Comparison of ENCODE assay signal across 17 cellular contexts in genomic region chr14:91232052-91232451, GRCh38. TPM values are rescaled to one million over a fixed set of nuclear protein-coding genes. Genes with fewer than 3 reads are reported as not detected.
DNase-seq lines count a peak whose midpoint lies in the region; ATAC-seq, FAIRE-seq and TF ChIP-seq lines count a peak whose summit lies in the region.
"Had no signal": no experiment of that assay in that cellular context is flagged by ENCODE, and none has a peak within 500 bp of the region (broad histone marks: within the 10 kb centered on the region; RNA-seq: fewer than 3 reads in every experiment).

No MANE protein-coding gene starts in this region.

- no peaks in the 10 kb centered on the region for H3K9me3 ChIP-seq in small intestine (ENCODE audit: control insufficient read depth, low read depth)
- H3K9me3 ChIP-seq: A549, vagina had no signal

- no peaks in the 10 kb centered on the region for H3K27me3 ChIP-seq in small intestine (ENCODE audit: control insufficient read depth in 2 of 2, insufficient read depth in 2 of 2, low read length in 2 of 2)
- H3K27me3 ChIP-seq: vagina had no signal

- no peaks in the 10 kb centered on the region for H3K36me3 ChIP-seq in small intestine (ENCODE audit: control insufficient read depth in 2 of 2, insufficient read depth in 2 of 2, low read length in 2 of 2)
- H3K36me3 ChIP-seq: vagina had no signal

- H3K27me3 Mint-ChIP-seq in T-helper 2 cell treated with Interferon-gamma antibody and Interleukin-4, amounts not matched to agents 5 μg/mL and 100 μg/mL, for 36 hours (ENCODE audit: low read depth), result no peaks in the 10 kb centered on the region
- H3K27me3 Mint-ChIP-seq in activated naive CD8-positive, alpha-beta T cell treated with anti-CD3 and anti-CD28 coated beads, Interleukin-2, amount 50 U/mL, for 24 hours, result peaks cover 5% of the 10 kb centered on the region
- no peaks in the 10 kb centered on the region for H3K27me3 Mint-ChIP-seq in mesothelial cell of epicardium (ENCODE audit: low read depth)

- peaks cover 66% of the 10 kb centered on the region for H3K4me1 Mint-ChIP-seq in T-helper 2 cell treated with Interferon-gamma antibody and Interleukin-4, amounts not matched to agents 5 μg/mL and 100 μg/mL, for 36 hours (ENCODE audit: low read depth)
- H3K4me1 Mint-ChIP-seq in activated naive CD8-positive, alpha-beta T cell treated with anti-CD3 and anti-CD28 coated beads, Interleukin-2, amount 50 U/mL, for 24 hours, result peaks cover 63% of the 10 kb centered on the region
- H3K4me1 Mint-ChIP-seq in mesothelial cell of epicardium, result no peaks in the 10 kb centered on the region
- H3K4me1 Mint-ChIP-seq: neural crest cell had no signal

- peak overlapping the region; percentile 27 to 65 for H3K27ac ChIP-seq in small intestine (ENCODE audit: low read depth in 1 of 2, low read length in 1 of 2)
- H3K27ac ChIP-seq: A549, vagina had no signal

- H3K4me3 ChIP-seq in small intestine (ENCODE audit: low read depth in 1 of 2, low read length in 2 of 2), result no peak overlapping the region
- H3K4me3 ChIP-seq: A549, vagina had no signal

- FAIRE-seq in small intestine (lab: Jason Lieb, UNC), result no peak
- FAIRE-seq: A549 had no signal

- H3K27ac Mint-ChIP-seq in T-helper 2 cell treated with Interferon-gamma antibody and Interleukin-4, amounts not matched to agents 5 μg/mL and 100 μg/mL, for 36 hours, result peak overlapping the region; percentile 99
- peak overlapping the region; percentile 11 for H3K27ac Mint-ChIP-seq in activated naive CD8-positive, alpha-beta T cell treated with anti-CD3 and anti-CD28 coated beads, Interleukin-2, amount 50 U/mL, for 24 hours
- no peak overlapping the region for H3K27ac Mint-ChIP-seq in mesothelial cell of epicardium

- DNase-seq in T-helper 2 cell treated with Interferon-gamma antibody and Interleukin-4, amounts not matched to agents 5 μg/mL and 100 μg/mL, for 36 hours (ENCODE audit: low spot score), result no peak
- DNase-seq in T-helper 2 cell (no peak), MV-4-11 (lab: John Stamatoyannopoulos, UW) (peak; percentile 63), small intestine (no peak), left lobe of liver (ENCODE audit: low spot score) (no peak), mesothelial cell of epicardium (ENCODE audit: low spot score in 2 of 2, unreplicated experiment in 2 of 2) (no peak)
- DNase-seq in activated naive CD8-positive, alpha-beta T cell treated with anti-CD3 and anti-CD28 coated beads, Interleukin-2, amount 50 U/mL, for 24 hours, result no peak
- DNase-seq: activated CD4-positive, CD25-positive, alpha-beta regulatory T cell treated with anti-CD3 and anti-CD28 coated beads, Interleukin-2, amount 50 U/mL, for 72 hours; activated effector memory CD4-positive, alpha-beta T cell treated with Interleukin-2 at 50 U/mL for 16 hours; effector CD4-positive, alpha-beta T cell; PC-3; retina; stimulated activated CD4-positive, alpha-beta T cell treated with anti-CD3 and anti-CD28 coated beads, Interleukin-4, amount 100 ng/mL, for 1 hour had no signal

- WGBS in small intestine, 3 donors, result 80 to 88% (median 83%) methylated on average over 2 of the region's 2 CpGs

- no peak for TF ChIP-seq CTCF in mesothelial cell of epicardium (IDR thresholded peaks at IDR 0.05; ENCODE audit: unreplicated experiment)

- H3K4me3 Mint-ChIP-seq in T-helper 2 cell treated with Interferon-gamma antibody and Interleukin-4, amounts not matched to agents 5 μg/mL and 100 μg/mL, for 36 hours, result peak overlapping the region; percentile 92
- no peak overlapping the region for H3K4me3 Mint-ChIP-seq in activated naive CD8-positive, alpha-beta T cell treated with anti-CD3 and anti-CD28 coated beads, Interleukin-2, amount 50 U/mL, for 24 hours
- no peak overlapping the region for H3K4me3 Mint-ChIP-seq in mesothelial cell of epicardium
- H3K4me3 Mint-ChIP-seq: neural crest cell had no signal

- peaks cover 67% of the 10 kb centered on the region for H3K36me3 Mint-ChIP-seq in T-helper 2 cell treated with Interferon-gamma antibody and Interleukin-4, amounts not matched to agents 5 μg/mL and 100 μg/mL, for 36 hours (ENCODE audit: low read depth)
- peaks cover 37% of the 10 kb centered on the region for H3K36me3 Mint-ChIP-seq in activated naive CD8-positive, alpha-beta T cell treated with anti-CD3 and anti-CD28 coated beads, Interleukin-2, amount 50 U/mL, for 24 hours (ENCODE audit: low read depth)
- peaks cover 29% of the 10 kb centered on the region for H3K36me3 Mint-ChIP-seq in mesothelial cell of epicardium

- peaks cover 6% of the 10 kb centered on the region for H3K9me3 Mint-ChIP-seq in T-helper 2 cell treated with Interferon-gamma antibody and Interleukin-4, amounts not matched to agents 5 μg/mL and 100 μg/mL, for 36 hours
- H3K9me3 Mint-ChIP-seq in activated naive CD8-positive, alpha-beta T cell treated with anti-CD3 and anti-CD28 coated beads, Interleukin-2, amount 50 U/mL, for 24 hours, result peaks cover 9% of the 10 kb centered on the region
- H3K9me3 Mint-ChIP-seq in mesothelial cell of epicardium, result peaks cover 17% of the 10 kb centered on the region
- H3K9me3 Mint-ChIP-seq: neural crest cell had no signal

- H3K4me1 ChIP-seq in small intestine (ENCODE audit: control insufficient read depth in 2 of 2, insufficient read depth in 1 of 2, low read depth in 1 of 2, low read length in 1 of 2), result no peaks in the 10 kb centered on the region
- H3K4me1 ChIP-seq: A549, vagina had no signal

- no peak for ATAC-seq in activated naive CD8-positive, alpha-beta T cell treated with anti-CD3 and anti-CD28 coated beads, Interleukin-2, amount 50 U/mL, for 24 hours
- ATAC-seq in SK-N-SH treated with all-trans-retinoic acid at 6 μM for 48 hours, result no peak
- ATAC-seq in left lobe of liver, result no peak
- ATAC-seq: A549, PC-3 had no signal

TF ChIP-seq in SK-N-SH treated with all-trans-retinoic acid at 6 μM for 48 hours, 23 proteins besides CTCF, POLR2A, EP300 and RAD21:
- TF ChIP-seq GLIS3 (CRISPR knock-in tag; IDR thresholded peaks at IDR 0.05) (no peak), ZC3H10 (CRISPR knock-in tag; IDR thresholded peaks at IDR 0.05) (no peak), BACH2 (CRISPR knock-in tag; IDR thresholded peaks at IDR 0.05; ENCODE audit: borderline replicate concordance) (no peak), ZFP30 (CRISPR knock-in tag; IDR thresholded peaks at IDR 0.05) (no peak), ARNTL (CRISPR knock-in tag; IDR thresholded peaks at IDR 0.05; ENCODE audit: borderline replicate concordance, low read depth) (no peak)

RNA-seq across cellular contexts. Expression of gene GPR68, which starts 12.5 kb away (rescaled TPM):
- polyA plus RNA-seq in small intestine, result under 1 TPM in 2 of 3 donors, not detected in 1; 0.54 to 0.78 TPM
- total RNA-seq in left lobe of liver, result 0.10 TPM
- total RNA-seq in mesothelial cell of epicardium, result 0.79 to 1.2 TPM (median 1.1 TPM) in 3 replicates
